Comparison of ENCODE assay signal across 9 cellular contexts in genomic region chr9:130143974-130144373, GRCh38. TPM values are rescaled to one million over a fixed set of nuclear protein-coding genes. Genes with fewer than 3 reads are reported as not detected.
DNase-seq lines count a peak whose midpoint lies in the region; ATAC-seq and TF ChIP-seq lines count a peak whose summit lies in the region.
"Had no signal": no experiment of that assay in that cellular context is flagged by ENCODE, and none has a peak within 500 bp of the region (broad histone marks: within the 10 kb centered on the region; RNA-seq: fewer than 3 reads in every experiment).

No MANE protein-coding gene starts in this region.

- no peak overlapping the region for H3K9ac ChIP-seq in smooth muscle cell (ENCODE audit: low read depth)

- intact Hi-C loops in right cardiac atrium (cut with DNase I) (no loop called here), dorsolateral prefrontal cortex (cut with DNase I) (no loop called here)

- no peak for TF ChIP-seq CTCF in smooth muscle cell (IDR thresholded peaks at IDR 0.05; ENCODE audit: borderline replicate concordance, insufficient read depth, poor library complexity, severe bottlenecking)
- TF ChIP-seq CTCF in dorsolateral prefrontal cortex (IDR thresholded peaks at IDR 0.05 in 54 of 56, conservative IDR thresholded peaks at IDR 0.05 in 2 of 56; ENCODE audit: low read depth in 1 of 56, partially characterized antibody in 56 of 56): no peak

- H3K79me2 ChIP-seq in smooth muscle cell (ENCODE audit: low read depth): no peaks in the 10 kb centered on the region

- H2AFZ ChIP-seq in smooth muscle cell (ENCODE audit: low read depth): no peak overlapping the region

- no peaks in the 10 kb centered on the region for H3K27me3 ChIP-seq in H7 (ENCODE audit: control insufficient read depth, insufficient read depth, low read length)
- no peaks in the 10 kb centered on the region for H3K27me3 ChIP-seq in right cardiac atrium (ENCODE audit: control insufficient read depth, insufficient read depth)
- H3K27me3 ChIP-seq in smooth muscle cell (ENCODE audit: low read depth): no peaks in the 10 kb centered on the region
- peaks cover 0 to 4% (median 0%) of the 10 kb centered on the region in 45 donors for H3K27me3 ChIP-seq in dorsolateral prefrontal cortex

- H3K27ac ChIP-seq in right cardiac atrium (ENCODE audit: low read length) (no peak overlapping the region), smooth muscle cell (ENCODE audit: low read depth) (peak overlapping the region; percentile 53), dorsolateral prefrontal cortex (peak overlapping the region in 9 of 59 donors; percentile 19 to 60 (median 41))

- ATAC-seq in right cardiac atrium: peak; percentile 83

- H3F3A ChIP-seq in smooth muscle cell (ENCODE audit: low read depth): peaks cover 11% of the 10 kb centered on the region

- no peaks in the 10 kb centered on the region for H3K9me3 ChIP-seq in right cardiac atrium (ENCODE audit: control insufficient read depth, low read length)
- no peaks in the 10 kb centered on the region for H3K9me3 ChIP-seq in smooth muscle cell (replicated peaks; ENCODE audit: low read depth)

- DNase-seq in H7: peak; percentile 25
- peak; percentile 32 for DNase-seq in UCSD-AML1 (lab: John Stamatoyannopoulos, UW; ENCODE audit: unreplicated experiment)
- peak; percentile 52 to 77 (median 74) for DNase-seq in right cardiac atrium
- no peak for DNase-seq in smooth muscle cell (lab: John Stamatoyannopoulos, UW; ENCODE audit: unreplicated experiment)
- DNase-seq in dedifferentiated amniotic fluid mesenchymal stem cell (ENCODE audit: extremely low spot score): no peak
- DNase-seq in dorsolateral prefrontal cortex: no peak
- DNase-seq in activated CD4-positive, alpha-beta T cell treated with anti-CD3 and anti-CD28 coated beads, Interleukin-2, amount 50 U/mL, for 48 hours: no peak
- no peak for DNase-seq in superior temporal gyrus (ENCODE audit: extremely low spot score)
- DNase-seq: activated CD4-positive, alpha-beta memory T cell treated with anti-CD3 and anti-CD28 coated beads for 36 hours had no signal

- H4K20me1 ChIP-seq in smooth muscle cell (ENCODE audit: low read depth): no peaks in the 10 kb centered on the region

- H3K4me1 ChIP-seq in right cardiac atrium (ENCODE audit: control insufficient read depth, insufficient read depth, low read length) (peaks cover 4% of the 10 kb centered on the region), smooth muscle cell (ENCODE audit: low read depth) (peaks cover 22% of the 10 kb centered on the region)

- H3K4me3 ChIP-seq in H7 (ENCODE audit: insufficient read depth, low read depth, low read length) (no peak overlapping the region), right cardiac atrium (ENCODE audit: low read length) (no peak overlapping the region), smooth muscle cell (no peak overlapping the region), dorsolateral prefrontal cortex (peak overlapping the region in 8 of 59 donors; percentile 5 to 26 (median 14))

- H3K4me2 ChIP-seq in smooth muscle cell: peak overlapping the region; percentile 70

- WGBS in right cardiac atrium: 15% methylated on average over 13 of the region's 13 CpGs
- WGBS in smooth muscle cell (ENCODE audit: low lambda C conversion rate): 32% methylated on average over 13 of the region's 13 CpGs

- H3K36me3 ChIP-seq in H7 (replicated peaks; ENCODE audit: control insufficient read depth, insufficient read depth, low read length): no peaks in the 10 kb centered on the region
- no peaks in the 10 kb centered on the region for H3K36me3 ChIP-seq in smooth muscle cell (ENCODE audit: low read depth)

RNA-seq across cellular contexts. Expression of gene NCS1, which starts 28.2 kb away (rescaled TPM):
- total RNA-seq in H7 (2014; rRNA removed; shearing (Covaris generic)): 24.6 and 28.3 TPM in 2 replicates
- total RNA-seq in right cardiac atrium (10 to 100 TPM; 16.6 to 46.9 (median 19.0) TPM), smooth muscle cell (28.0 and 39.8 TPM in 2 replicates), dorsolateral prefrontal cortex (100 to 1,000 TPM; 134 to 718 (median 501) TPM)
- polyA plus RNA-seq in right cardiac atrium (9.3 TPM), smooth muscle cell (49.7 and 59.3 TPM in 2 replicates)

Comparison
In these comparisons a context has a peak if more than half of its experiments do, and no peak if none do; other contexts are left out.
1. DNase-seq: peak in H7 (single experiment), UCSD-AML1 (single experiment) and right cardiac atrium (3 of 3); none in smooth muscle cell (single experiment), dedifferentiated amniotic fluid mesenchymal stem cell (single experiment), dorsolateral prefrontal cortex (0 of 10), activated CD4-positive, alpha-beta T cell treated with anti-CD3 and anti-CD28 coated beads, Interleukin-2, amount 50 U/mL, for 48 hours (0 of 2) and superior temporal gyrus (single experiment).